In genomic region chr2:196638765-196639164, GRCh38 we compare ENCODE assay signal across 1 cellular context.
TF ChIP-seq lines count a peak whose summit lies in the region.

No MANE protein-coding gene starts in this region.

TF ChIP-seq in IMR-90, 13 proteins besides CTCF, POLR2A, EP300 and RAD21 (continued from another document):
- TF ChIP-seq MXI1 (IDR thresholded peaks at IDR 0.05; ENCODE audit: borderline replicate concordance, low read depth, low read length) (no peak), NFE2L2 (IDR thresholded peaks at IDR 0.05; ENCODE audit: low read depth, low read length) (no peak), MAZ (IDR thresholded peaks at IDR 0.05; ENCODE audit: borderline replicate concordance, low read depth, low read length) (no peak), CEBPB (IDR thresholded peaks at IDR 0.05; ENCODE audit: low read depth, low read length) (no peak), FOS (IDR thresholded peaks at IDR 0.05; ENCODE audit: low read depth, low read length) (no peak), CHD1 (IDR thresholded peaks at IDR 0.05; ENCODE audit: low read depth, low read length) (no peak), USF2 (IDR thresholded peaks at IDR 0.05; ENCODE audit: low read depth, low read length) (no peak), ELK1 (IDR thresholded peaks at IDR 0.05; ENCODE audit: borderline replicate concordance, low read depth, low read length) (no peak)
TF ChIP-seq in IMR-90: peak in this region for 0.
